Comparison of ENCODE assay signal across 18 cellular contexts in genomic region chr5:103408408-103408807, GRCh38.
DNase-seq lines count a peak whose midpoint lies in the region; ATAC-seq and TF ChIP-seq lines count a peak whose summit lies in the region.
"Had no signal": no experiment of that assay in that cellular context is flagged by ENCODE, and none has a peak within 500 bp of the region (broad histone marks: within the 10 kb centered on the region; RNA-seq: fewer than 3 reads in every experiment).

No MANE protein-coding gene starts in this region.

- TF ChIP-seq CTCF in neural crest cell (conservative IDR thresholded peaks at IDR 0.05) = no peak
- TF ChIP-seq CTCF in coronary artery (IDR thresholded peaks at IDR 0.05) = no peak

- no peaks in the 10 kb centered on the region for H3K27me3 Mint-ChIP-seq in neural crest cell (ENCODE audit: low read depth)

- peaks cover 3% of the 10 kb centered on the region for H3K9me3 Mint-ChIP-seq in neural crest cell
- H3K9me3 Mint-ChIP-seq: CD4-positive, alpha-beta memory T cell had no signal

- ATAC-seq in GM18502 (IDR thresholded peaks at IDR 0.05; ENCODE audit: poor library complexity, unreplicated experiment) = peak; percentile 44
- ATAC-seq in GM19324 (IDR thresholded peaks at IDR 0.05; ENCODE audit: low FRiP score, unreplicated experiment) = peak; percentile 44
- peak; percentile 52 for ATAC-seq in HG03432 (IDR thresholded peaks at IDR 0.05; ENCODE audit: unreplicated experiment)
- ATAC-seq: Panc1, T-helper 17 cell had no signal

- H3K4me3 Mint-ChIP-seq in neural crest cell = no peak overlapping the region
- H3K4me3 Mint-ChIP-seq: CD4-positive, alpha-beta memory T cell; T-helper 17 cell had no signal

- H3K27ac ChIP-seq in coronary artery = no peak overlapping the region
- H3K27ac ChIP-seq: GM23248 had no signal

- peak overlapping the region; percentile 38 for H3K27ac Mint-ChIP-seq in neural crest cell (ENCODE audit: unreplicated experiment)
- H3K27ac Mint-ChIP-seq: CD4-positive, alpha-beta memory T cell; T-helper 17 cell had no signal

- H3K4me1 Mint-ChIP-seq in neural crest cell = peaks cover 30% of the 10 kb centered on the region
- H3K4me1 Mint-ChIP-seq: CD4-positive, alpha-beta memory T cell had no signal

- H3K4me3 ChIP-seq in coronary artery = no peak overlapping the region
- H3K4me3 ChIP-seq: GM23248, MG63 had no signal

- no peaks in the 10 kb centered on the region for H3K36me3 Mint-ChIP-seq in neural crest cell (ENCODE audit: low read depth)
- H3K36me3 Mint-ChIP-seq: CD4-positive, alpha-beta memory T cell had no signal

- DNase-seq in neural crest cell (ENCODE audit: low read depth, low spot score) (no peak), coronary artery (ENCODE audit: low spot score) (no peak), superior temporal gyrus (ENCODE audit: extremely low spot score) (no peak), C1 segment of cervical spinal cord (lab: John Stamatoyannopoulos, UW) (no peak)
- DNase-seq: AML-193; CD4-positive, alpha-beta memory T cell; GM23248; MG63; NCI-H1105; NCI-H1694 treated with DMSO at 0.1 percent for 48 hours; NCI-H345; NCI-H748 treated with DMSO at 0.1 percent for 48 hours; Right ventricle myocardium superior; T-helper 17 cell had no signal
